13 cellular contexts compared by ENCODE assay signal in the genomic region with DNA sequence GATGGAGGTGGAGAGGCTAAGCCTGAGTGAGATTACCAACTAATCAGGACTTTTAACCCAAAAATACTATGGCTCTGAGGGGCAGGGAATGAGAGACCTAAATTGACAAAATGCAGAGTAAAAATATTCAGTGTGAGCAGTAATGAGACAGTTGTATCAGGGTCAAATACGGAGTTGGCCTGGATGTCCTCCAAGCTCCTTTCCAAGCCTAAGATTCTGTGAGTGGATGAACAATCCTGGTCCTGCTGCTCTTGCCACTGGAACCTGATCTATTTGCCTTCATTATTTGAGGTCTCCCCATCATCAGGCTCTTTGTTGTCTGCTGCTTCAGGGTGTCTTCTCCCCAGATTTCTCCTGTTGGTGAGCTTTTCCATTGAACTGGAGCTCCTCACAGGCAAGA. TPM values are rescaled to one million over a fixed set of nuclear protein-coding genes. Genes with fewer than 3 reads are reported as not detected.
A peak's percentile ranks its signal among the peaks of the same experiment; 100 is the strongest.
DNase-seq lines count a peak whose midpoint lies in the region; ATAC-seq and TF ChIP-seq lines count a peak whose summit lies in the region.
"Had no signal": no experiment of that assay in that cellular context is flagged by ENCODE, and none has a peak within 500 bp of the region (broad histone marks: within the 10 kb centered on the region; RNA-seq: fewer than 3 reads in every experiment).

No MANE protein-coding gene starts in this region.

- H3K4me3 Mint-ChIP-seq in activated T-cell treated with anti-CD3 and anti-CD28 coated beads, Interleukin-2, amount 50 U/mL, for 24 hours: peak overlapping the region; percentile 73
- no peak overlapping the region for H3K4me3 Mint-ChIP-seq in stimulated activated memory B cell treated with anti-CD40 and anti-IgM and Interleukin-4, amounts not matched to agents 10 μg/mL and 1 μg/mL and 100 μg/mL, for 72 hours

- no peaks in the 10 kb centered on the region for H3K27me3 Mint-ChIP-seq in activated T-cell treated with anti-CD3 and anti-CD28 coated beads, Interleukin-2, amount 50 U/mL, for 24 hours
- H3K27me3 Mint-ChIP-seq in stimulated activated memory B cell treated with anti-CD40 and anti-IgM and Interleukin-4, amounts not matched to agents 10 μg/mL and 1 μg/mL and 100 μg/mL, for 72 hours: no peaks in the 10 kb centered on the region

- H3K4me1 Mint-ChIP-seq in activated T-cell treated with anti-CD3 and anti-CD28 coated beads, Interleukin-2, amount 50 U/mL, for 24 hours (ENCODE audit: low read depth): peaks cover 53% of the 10 kb centered on the region
- peaks cover 55% of the 10 kb centered on the region for H3K4me1 Mint-ChIP-seq in stimulated activated memory B cell treated with anti-CD40 and anti-IgM and Interleukin-4, amounts not matched to agents 10 μg/mL and 1 μg/mL and 100 μg/mL, for 72 hours

- H3K27me3 ChIP-seq in RWPE2 (ENCODE audit: insufficient read depth, poor library complexity, severe bottlenecking): no peaks in the 10 kb centered on the region
- H3K27me3 ChIP-seq: BLaER1, neutrophil had no signal

- in situ Hi-C loops in G401 (cut with HindIII; ENCODE audit: low sequenced_read_pairs): no loop called here

- H3K4me3 ChIP-seq in RWPE2 (ENCODE audit: severe bottlenecking): peak overlapping the region; percentile 17
- H3K4me3 ChIP-seq: BLaER1 had no signal

- no peak for ATAC-seq in RWPE2 (ENCODE audit: low read depth)
- ATAC-seq in stimulated activated memory B cell treated with anti-CD40 and anti-IgM and Interleukin-4, amounts not matched to agents 10 μg/mL and 1 μg/mL and 100 μg/mL, for 72 hours: no peak

- peak overlapping the region; percentile 45 for H3K27ac Mint-ChIP-seq in activated T-cell treated with anti-CD3 and anti-CD28 coated beads, Interleukin-2, amount 50 U/mL, for 24 hours
- H3K27ac Mint-ChIP-seq in stimulated activated memory B cell treated with anti-CD40 and anti-IgM and Interleukin-4, amounts not matched to agents 10 μg/mL and 1 μg/mL and 100 μg/mL, for 72 hours: peak overlapping the region; percentile 90

- H3K36me3 Mint-ChIP-seq in activated T-cell treated with anti-CD3 and anti-CD28 coated beads, Interleukin-2, amount 50 U/mL, for 24 hours (ENCODE audit: low read depth): no peaks in the 10 kb centered on the region
- peaks cover 4% of the 10 kb centered on the region for H3K36me3 Mint-ChIP-seq in stimulated activated memory B cell treated with anti-CD40 and anti-IgM and Interleukin-4, amounts not matched to agents 10 μg/mL and 1 μg/mL and 100 μg/mL, for 72 hours

- no peak for DNase-seq in activated T-cell treated with anti-CD3 and anti-CD28 coated beads, Interleukin-2, amount 50 U/mL, for 24 hours
- DNase-seq in activated T-cell treated with anti-CD3 and anti-CD28 coated beads for 4 hours (no peak), RWPE2 (ENCODE audit: low spot score) (no peak), fibroblast of peridontal ligament (ENCODE audit: extremely low read depth) (peak; percentile 27), G401 (ENCODE audit: low spot score) (no peak), NCI-H1105 treated with DMSO at 0.1 percent for 48 hours (lab: John Stamatoyannopoulos, UW) (no peak)
- DNase-seq in activated effector memory CD4-positive, alpha-beta T cell treated with anti-CD3 and anti-CD28 coated beads, Interleukin-2, amount 50 U/mL, for 16 hours: no peak
- DNase-seq: activated naive CD4-positive, alpha-beta T cell treated with Interleukin-2 at 50 U/mL for 16 hours; effector CD8-positive, alpha-beta T cell; NCI-H774 had no signal

- peaks cover 4% of the 10 kb centered on the region for H3K9me3 Mint-ChIP-seq in activated T-cell treated with anti-CD3 and anti-CD28 coated beads, Interleukin-2, amount 50 U/mL, for 24 hours
- H3K9me3 Mint-ChIP-seq in stimulated activated memory B cell treated with anti-CD40 and anti-IgM and Interleukin-4, amounts not matched to agents 10 μg/mL and 1 μg/mL and 100 μg/mL, for 72 hours: peaks cover 10% of the 10 kb centered on the region

- H3K27ac ChIP-seq in RWPE2 (ENCODE audit: poor library complexity, severe bottlenecking): peak overlapping the region; percentile 98
- H3K27ac ChIP-seq: BLaER1 had no signal

- no peaks in the 10 kb centered on the region for H3K36me3 ChIP-seq in RWPE2 (ENCODE audit: low read depth)
- H3K36me3 ChIP-seq: neutrophil had no signal

- TF ChIP-seq CTCF in RWPE2 (IDR thresholded peaks at IDR 0.05; ENCODE audit: poor library complexity, severe bottlenecking): no peak

- H3K4me1 ChIP-seq in RWPE2 (ENCODE audit: insufficient read depth, poor library complexity, severe bottlenecking): peaks cover 30% of the 10 kb centered on the region
- H3K4me1 ChIP-seq: BLaER1 had no signal

- H3K9me3 ChIP-seq in RWPE2 (ENCODE audit: severe bottlenecking): no peaks in the 10 kb centered on the region
- H3K9me3 ChIP-seq: neutrophil had no signal

RNA-seq across cellular contexts. Expression of gene PDCD1LG2, which starts 1.1 kb away (rescaled TPM):
- total RNA-seq in G401 (2014; rRNA removed; shearing (Covaris generic)): not detected in 2 replicates
